ENCODE assay signal across 8 cellular contexts in the genomic region with DNA sequence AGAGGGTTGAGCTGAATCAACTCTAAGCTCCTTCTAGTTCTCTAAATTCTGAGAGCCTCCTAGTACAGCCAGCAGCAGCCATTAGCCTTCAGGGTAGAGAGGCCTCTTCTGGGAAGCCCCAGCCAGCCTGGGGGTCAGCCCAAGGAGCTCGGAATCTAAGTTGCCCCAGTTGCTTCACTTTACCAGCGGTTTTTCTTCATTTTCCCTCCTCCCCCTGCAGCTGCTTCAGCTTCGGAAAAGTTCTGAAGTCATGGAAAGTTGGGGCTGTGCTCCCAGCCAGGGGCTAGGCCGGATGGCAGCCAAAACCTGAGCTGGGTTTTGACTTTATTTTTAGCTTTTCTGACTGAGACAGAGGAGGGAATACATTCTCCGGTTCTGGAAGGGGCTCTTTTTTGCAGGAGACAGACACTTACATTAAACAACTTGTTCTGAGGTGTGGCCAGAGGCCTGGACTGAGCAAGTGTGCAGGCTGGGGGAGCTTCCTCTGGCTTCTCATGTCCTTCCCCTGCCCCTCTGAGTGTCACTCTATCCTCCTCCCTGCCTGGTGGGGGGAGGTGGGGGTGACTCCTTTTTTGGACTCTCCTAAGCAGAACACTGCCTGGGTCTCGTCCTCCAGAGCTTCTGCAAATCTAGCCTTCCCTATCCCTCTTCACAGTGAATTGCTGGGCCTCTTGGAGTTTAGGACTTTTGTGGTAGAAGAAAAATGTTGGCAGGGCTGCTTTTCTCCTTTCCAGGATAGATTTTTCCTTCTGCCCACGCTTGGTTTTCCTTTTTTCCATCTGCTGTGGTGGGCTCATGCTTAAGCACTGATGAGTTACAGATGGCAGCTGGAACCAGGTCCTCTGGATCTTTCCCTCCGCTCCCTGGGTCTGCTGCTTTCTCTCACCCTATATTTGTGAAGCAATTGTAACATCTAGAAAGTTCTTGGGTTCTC. TPM values are rescaled to one million over a fixed set of nuclear protein-coding genes. Genes with fewer than 3 reads are reported as not detected.
A peak's percentile ranks its signal among the peaks of the same experiment; 100 is the strongest.
DNase-seq lines count a peak whose midpoint lies in the region; ATAC-seq and TF ChIP-seq lines count a peak whose summit lies in the region.

No MANE protein-coding gene starts in this region.

- H3K27ac Mint-ChIP-seq in endodermal cell: peak overlapping the region; percentile 97
- peak overlapping the region; percentile 64 to 92 for H3K27ac Mint-ChIP-seq in natural killer cell

- H3K4me1 ChIP-seq in NT2/D1 (ENCODE audit: insufficient read depth, insufficient read length): peaks cover 49% of the 10 kb centered on the region
- H3K4me1 ChIP-seq in endodermal cell (ENCODE audit: control insufficient read depth, insufficient read depth, low read length): peaks cover 11% of the 10 kb centered on the region

- no peaks in the 10 kb centered on the region for H3K27me3 ChIP-seq in AG04450 (ENCODE audit: control insufficient read depth, insufficient read depth, low read length)
- H3K27me3 ChIP-seq in NT2/D1 (ENCODE audit: insufficient read depth, insufficient read length): no peaks in the 10 kb centered on the region
- no peaks in the 10 kb centered on the region for H3K27me3 ChIP-seq in endodermal cell (ENCODE audit: control insufficient read depth, insufficient read depth, low read length, poor library complexity, severe bottlenecking)

- WGBS in endodermal cell (ENCODE audit: insufficient coverage in 1 of 2, insufficient read length in 1 of 2), 2 experiments: 83 to 89% methylated on average over 3 to 7 of the region's 8 CpGs

- H3K4me3 ChIP-seq in AG04450 (ENCODE audit: low read depth, low read length) (peak overlapping the region; percentile 31), NT2/D1 (ENCODE audit: insufficient read length, low read depth) (no peak overlapping the region), endodermal cell (ENCODE audit: low read length) (no peak overlapping the region)

- H3K36me3 ChIP-seq in NT2/D1 (ENCODE audit: insufficient read depth, insufficient read length, low read length) (peaks cover 56% of the 10 kb centered on the region), endodermal cell (ENCODE audit: control insufficient read depth, insufficient read depth, low read length) (peaks cover 36% of the 10 kb centered on the region)

- no peak for DNase-seq in AG04450 (ENCODE audit: low read depth, low spot score)
- DNase-seq in NT2/D1 (ENCODE audit: low read depth, low spot score): no peak
- DNase-seq in endodermal cell: no peak
- no peak for DNase-seq in natural killer cell
- no peak for DNase-seq in GM10266 (ENCODE audit: extremely low spot score)
- no peak for DNase-seq in stimulated activated CD4-positive, alpha-beta T cell treated with anti-CD3 and anti-CD28 coated beads, Interleukin-15, amount 100 ng/mL, for 24 hours

- POLR2A ChIA-PET in AG04450 (lab: Yijun Ruan, JAX): interaction anchor here (0.6 to 5.8 kb wide), 8 partner anchors 9 to 904 kb away, joined by 3 to 125 read pairs (median 6); a partner anchor contains a TSS

- peaks cover 27% of the 10 kb centered on the region for H3K4me1 Mint-ChIP-seq in endodermal cell
- peaks cover 21 to 43% of the 10 kb centered on the region in 2 donors for H3K4me1 Mint-ChIP-seq in natural killer cell

- H3K36me3 Mint-ChIP-seq in endodermal cell (ENCODE audit: low read depth) (peaks cover 13% of the 10 kb centered on the region), natural killer cell (no peaks in the 10 kb centered on the region)

- H3K9me3 ChIP-seq in AG04450 (ENCODE audit: control insufficient read depth, insufficient read depth, low read length): no peaks in the 10 kb centered on the region
- H3K9me3 ChIP-seq in NT2/D1 (ENCODE audit: insufficient read depth, low read length): no peaks in the 10 kb centered on the region
- no peaks in the 10 kb centered on the region for H3K9me3 ChIP-seq in endodermal cell (ENCODE audit: control insufficient read depth, low read length)

- no peak for TF ChIP-seq CTCF in AG04450 (IDR thresholded peaks at IDR 0.05; ENCODE audit: low read depth, low read length)
- TF ChIP-seq CTCF in endodermal cell (conservative IDR thresholded peaks at IDR 0.05): no peak
- TF ChIP-seq CTCF in natural killer cell (IDR thresholded peaks at IDR 0.05): no peak
- TF ChIP-seq CTCF in GM10266 (IDR thresholded peaks at IDR 0.05; ENCODE audit: control insufficient read depth, insufficient read depth, low read depth, missing control alignments): no peak

- H3K27me3 Mint-ChIP-seq in endodermal cell (ENCODE audit: insufficient read depth) (no peaks in the 10 kb centered on the region), natural killer cell (ENCODE audit: low read depth in 2 of 2) (no peaks in the 10 kb centered on the region)

- H3K9ac ChIP-seq in NT2/D1 (ENCODE audit: insufficient read length, low read depth) (peak overlapping the region; percentile 46), endodermal cell (ENCODE audit: extremely low read depth, low read length, poor library complexity, severe bottlenecking) (peak overlapping the region; percentile 58)

- no peaks in the 10 kb centered on the region for H3K9me3 Mint-ChIP-seq in endodermal cell
- H3K9me3 Mint-ChIP-seq in natural killer cell: no peaks in the 10 kb centered on the region

- H3K4me3 Mint-ChIP-seq in endodermal cell (no peak overlapping the region), natural killer cell (peak overlapping the region; percentile 53)

- peak overlapping the region; percentile 100 for H3K27ac ChIP-seq in AG04450 (ENCODE audit: low read depth, low read length)
- peak overlapping the region; percentile 96 for H3K27ac ChIP-seq in endodermal cell (ENCODE audit: low read depth, low read length)

- intact Hi-C loops in natural killer cell (cut with micrococcal nuclease): no loop called here

- ATAC-seq in natural killer cell (no peak), GM21390 (IDR thresholded peaks at IDR 0.05; ENCODE audit: unreplicated experiment) (no peak), HG02759 (IDR thresholded peaks at IDR 0.05; ENCODE audit: unreplicated experiment) (no peak)

- CTCF ChIA-PET in AG04450 (lab: Charles Lee): interaction anchor here (0.8 to 32.7 kb wide), 13 partner anchors 11 to 169 kb away, joined by 3 to 682 read pairs (median 6); a partner anchor contains a TSS

RNA-seq across cellular contexts. Expression of a gene that starts 14.5 kb away (rescaled TPM):
- 365 and 382 TPM in 2 replicates for polyA plus RNA-seq in AG04450 (2011; rRNA removed)
- polyA minus RNA-seq in AG04450 (2011; rRNA and poly(A)+ RNA removed): 379 and 407 TPM in 2 replicates
- total RNA-seq in endodermal cell (10 to 100 TPM; 41.2 to 42.0 TPM), natural killer cell (100 to 1,000 TPM; 201 to 504 (median 273) TPM)
- 46.3 TPM for polyA plus RNA-seq in endodermal cell (2013, experiment 1 of 2)
- polyA plus RNA-seq in endodermal cell (2013, experiment 2 of 2): 45.5 TPM

RNA-seq across cellular contexts. Expression of a gene that starts 24.4 kb away (rescaled TPM):
- 0.58 and 0.60 TPM in 2 replicates for polyA plus RNA-seq in AG04450 (2011; rRNA removed)
- polyA minus RNA-seq in AG04450 (2011; rRNA and poly(A)+ RNA removed): 0.56 and 1.1 TPM in 2 replicates
- total RNA-seq in endodermal cell (10 to 100 TPM in 1 of 2 donors, 1 to 10 TPM in 1; 6.4 to 10.3 TPM), natural killer cell (10 to 100 TPM in 1 of 3 donors, 1 to 10 TPM in 2; 2.6 to 13.0 (median 7.0) TPM)
- 5.0 TPM for polyA plus RNA-seq in endodermal cell (2013, experiment 1 of 2)
- polyA plus RNA-seq in endodermal cell (2013, experiment 2 of 2): 3.4 TPM

RNA-seq across cellular contexts. Expression of a gene that starts 46.8 kb away (rescaled TPM):
- polyA plus RNA-seq in AG04450 (2011; rRNA removed): 11.8 and 14.6 TPM in 2 replicates
- 13.9 and 14.3 TPM in 2 replicates for polyA minus RNA-seq in AG04450 (2011; rRNA and poly(A)+ RNA removed)
- total RNA-seq in endodermal cell: 10 to 100 TPM; 91.8 to 94.3 TPM
- 91.4 TPM for polyA plus RNA-seq in endodermal cell (2013, experiment 1 of 2)
- 89.4 TPM for polyA plus RNA-seq in endodermal cell (2013, experiment 2 of 2)
- total RNA-seq in natural killer cell: under 1 TPM; 0.05 to 0.16 (median 0.14) TPM

Comparison
In these comparisons a context has a peak if more than half of its experiments do, and no peak if none do; other contexts are left out.
1. RNA of a gene that starts 14.5 kb away (total RNA-seq): 201 to 504 TPM in natural killer cell; 41.2 to 42.0 TPM in endodermal cell; every median in the first group is over 4 times any median in the second.
2. RNA of a gene that starts 46.8 kb away (total RNA-seq): 91.8 to 94.3 TPM in endodermal cell; 0.05 to 0.16 TPM in natural killer cell; every median in the first group is over 10 times any median in the second.